12 cellular contexts compared by ENCODE assay signal in genomic region chr2:109275120-109276040, GRCh38.
DNase-seq lines count a peak whose midpoint lies in the region; ATAC-seq, FAIRE-seq and TF ChIP-seq lines count a peak whose summit lies in the region.
"Had no signal": no experiment of that assay in that cellular context is flagged by ENCODE, and none has a peak within 500 bp of the region (broad histone marks: within the 10 kb centered on the region; RNA-seq: fewer than 3 reads in every experiment).

No MANE protein-coding gene starts in this region.

- H3K4me3 ChIP-seq in Loucy (ENCODE audit: low read length, poor library complexity, severe bottlenecking) (no peak overlapping the region), WERI-Rb-1 (ENCODE audit: low read depth, low read length) (peak overlapping the region; percentile 31), neutrophil (ENCODE audit: low read depth in 1 of 2, low read length in 1 of 2) (no peak overlapping the region)
- H3K4me3 ChIP-seq: lung had no signal

- H3K79me2 ChIP-seq in Loucy (ENCODE audit: insufficient read depth, low read length) = peaks cover 17% of the 10 kb centered on the region; the same call in 1 of the 2 replicates

- no peaks in the 10 kb centered on the region for H4K20me1 ChIP-seq in Loucy (ENCODE audit: insufficient read depth, low read length, poor library complexity, severe bottlenecking)

- H3K36me3 ChIP-seq in Loucy (ENCODE audit: insufficient read depth, low read length) (no peaks in the 10 kb centered on the region), WERI-Rb-1 (no peaks in the 10 kb centered on the region), neutrophil (no peaks in the 10 kb centered on the region)

- H3F3A ChIP-seq in Loucy (ENCODE audit: low read depth) = no peaks in the 10 kb centered on the region

- H3K9ac ChIP-seq in Loucy (ENCODE audit: low read depth, low read length, poor library complexity, severe bottlenecking) = no peak overlapping the region

- H3K9me2 ChIP-seq in Loucy (replicated peaks; ENCODE audit: low read depth, low read length) = no peaks in the 10 kb centered on the region

- H3K27me3 ChIP-seq in Loucy (ENCODE audit: insufficient read depth, low read length, poor library complexity, severe bottlenecking) (no peaks in the 10 kb centered on the region), WERI-Rb-1 (ENCODE audit: insufficient read depth, low read depth, severe bottlenecking) (no peaks in the 10 kb centered on the region), neutrophil (no peaks in the 10 kb centered on the region)

- TF ChIP-seq POLR2A in GM12891 (IDR thresholded peaks at IDR 0.05; ENCODE audit: low read depth, low read length) = no peak

- H3K27ac ChIP-seq in WERI-Rb-1 (peak overlapping the region; percentile 51), neutrophil (peak overlapping the region; percentile 32)

- H3K4me2 ChIP-seq in Loucy (ENCODE audit: low read depth, low read length, poor library complexity, severe bottlenecking) = peak overlapping the region; percentile 41

- peaks cover 21% of the 10 kb centered on the region for H3K4me1 ChIP-seq in Loucy (ENCODE audit: insufficient read depth, low read length, poor library complexity, severe bottlenecking)
- peaks cover 9 to 16% of the 10 kb centered on the region in 2 experiments for H3K4me1 ChIP-seq in neutrophil (ENCODE audit: control insufficient read depth in 1 of 2, insufficient read depth in 1 of 2, low read depth in 1 of 2, low read length in 1 of 2)

- H3K9me3 ChIP-seq in Loucy (ENCODE audit: insufficient read depth, low read depth, low read length) (no peaks in the 10 kb centered on the region), WERI-Rb-1 (ENCODE audit: severe bottlenecking) (no peaks in the 10 kb centered on the region), neutrophil (no peaks in the 10 kb centered on the region)

- no peak for TF ChIP-seq CTCF in Loucy (conservative IDR thresholded peaks at IDR 0.05; ENCODE audit: low read length)
- no peak for TF ChIP-seq CTCF in WERI-Rb-1 (IDR thresholded peaks at IDR 0.05; ENCODE audit: low read depth, low read length)
- no peak for TF ChIP-seq CTCF in neutrophil (IDR thresholded peaks at IDR 0.05)

- no peak overlapping the region for H2AFZ ChIP-seq in Loucy (ENCODE audit: low read length)

- DNase-seq in NCI-H2107 treated with DMSO at 0.1 percent for 48 hours (lab: John Stamatoyannopoulos, UW; ENCODE audit: unreplicated experiment) (peak; percentile 88), WERI-Rb-1 (peak; percentile 84), cerebellar nuclear complex (lab: John Stamatoyannopoulos, UW) (no peak), GM12891 (ENCODE audit: insufficient read length, low spot score) (no peak)
- DNase-seq: cortex of kidney, KG1, PC-3 had no signal

- FAIRE-seq in GM12891 (lab: Jason Lieb, UNC) = no peak

- ATAC-seq in HG03159 (IDR thresholded peaks at IDR 0.05; ENCODE audit: unreplicated experiment) = no peak
- ATAC-seq: PC-3, WTC11 had no signal

TF ChIP-seq in GM12891, 5 proteins besides CTCF, POLR2A, EP300 and RAD21:
- TF ChIP-seq PAX5 (IDR thresholded peaks at IDR 0.05; ENCODE audit: insufficient read depth, low read length, severe bottlenecking) = no peak

Comparison
In these comparisons a context has a peak if more than half of its experiments do, and no peak if none do; other contexts are left out.
1. DNase-seq: peak in NCI-H2107 treated with DMSO at 0.1 percent for 48 hours (single experiment) and WERI-Rb-1 (single experiment); none in cerebellar nuclear complex (0 of 2) and GM12891 (single experiment).